ENCODE assay signal across 28 cellular contexts in genomic region chr14:51386411-51386810, GRCh38.
A peak's percentile ranks its signal among the peaks of the same experiment; 100 is the strongest.
DNase-seq lines count a peak whose midpoint lies in the region; FAIRE-seq and TF ChIP-seq lines count a peak whose summit lies in the region.
"Had no signal": no experiment of that assay in that cellular context is flagged by ENCODE, and none has a peak within 500 bp of the region (broad histone marks: within the 10 kb centered on the region; RNA-seq: fewer than 3 reads in every experiment).

No MANE protein-coding gene starts in this region.

- TF ChIP-seq CTCF in left ventricle myocardium inferior (IDR thresholded peaks at IDR 0.05; ENCODE audit: borderline replicate concordance) (no peak), endothelial cell of umbilical vein (IDR thresholded peaks at IDR 0.05; ENCODE audit: extremely low read depth in 1 of 2, insufficient read depth in 1 of 2, low read depth in 1 of 2, low read length in 2 of 2) (no peak), vagina (IDR thresholded peaks at IDR 0.05) (no peak)

- CTCF ChIA-PET in endothelial cell of umbilical vein (lab: Charles Lee): interaction anchor here (1.0 to 1.9 kb wide), 4 partner anchors 16 to 394 kb away, joined by 3 to 4 read pairs (median 3); no protein-coding TSS in a partner anchor

- no peak overlapping the region for H4K12ac ChIP-seq in trophoblast cell (ENCODE audit: low read depth, low read length)

- H3K4me2 ChIP-seq in endothelial cell of umbilical vein (ENCODE audit: insufficient read depth, low read length) (no peak overlapping the region), trophoblast cell (ENCODE audit: low read length) (peak overlapping the region; percentile 3)
- H3K4me2 ChIP-seq: GM23338, PC-9, SK-N-SH had no signal

- H2AFZ ChIP-seq in endothelial cell of umbilical vein (ENCODE audit: low read depth, low read length) (no peak overlapping the region), trophoblast cell (ENCODE audit: insufficient read depth, low read length, poor library complexity) (no peak overlapping the region)
- H2AFZ ChIP-seq: PC-9 had no signal

- no peak overlapping the region for H3K4me3 ChIP-seq in left ventricle myocardium inferior
- no peak overlapping the region for H3K4me3 ChIP-seq in endothelial cell of umbilical vein (replicated peaks in 1 of 3; ENCODE audit: insufficient read depth in 1 of 3, low read depth in 1 of 3, low read length in 3 of 3)
- no peak overlapping the region for H3K4me3 ChIP-seq in trophoblast cell (ENCODE audit: low read depth, low read length)
- H3K4me3 ChIP-seq in vagina: no peak overlapping the region
- H3K4me3 ChIP-seq: GM12878, GM23338, MG63, PC-9 had no signal

- H4K20me1 ChIP-seq in endothelial cell of umbilical vein (replicated peaks; ENCODE audit: control insufficient read depth, extremely low read depth, insufficient read depth, low read length): no peaks in the 10 kb centered on the region

- H3K4ac ChIP-seq in trophoblast cell (ENCODE audit: low read depth, low read length): no peak overlapping the region

- H2BK120ac ChIP-seq in trophoblast cell (ENCODE audit: insufficient read depth, low read length, poor library complexity): no peak overlapping the region

- H3K9ac ChIP-seq in endothelial cell of umbilical vein (replicated peaks; ENCODE audit: extremely low read depth, insufficient read depth, low read length): no peak overlapping the region
- no peak overlapping the region for H3K9ac ChIP-seq in trophoblast cell (ENCODE audit: low read length)
- H3K9ac ChIP-seq: SK-N-SH had no signal

- H3K27me3 ChIP-seq in left ventricle myocardium inferior (ENCODE audit: low read depth) (no peaks in the 10 kb centered on the region), endothelial cell of umbilical vein (ENCODE audit: control insufficient read depth in 2 of 2, insufficient read depth in 2 of 2, low read length in 2 of 2) (no peaks in the 10 kb centered on the region), trophoblast cell (ENCODE audit: insufficient read depth, low read length) (no peaks in the 10 kb centered on the region), vagina (no peaks in the 10 kb centered on the region)
- H3K27me3 ChIP-seq: MG63 had no signal

- no peaks in the 10 kb centered on the region for H3K9me3 ChIP-seq in left ventricle myocardium inferior (replicated peaks)
- no peaks in the 10 kb centered on the region for H3K9me3 ChIP-seq in endothelial cell of umbilical vein (replicated peaks; ENCODE audit: control insufficient read depth, insufficient read depth, low read length)
- H3K9me3 ChIP-seq in trophoblast cell (ENCODE audit: insufficient read depth, low read depth, low read length): no peaks in the 10 kb centered on the region
- no peaks in the 10 kb centered on the region for H3K9me3 ChIP-seq in vagina
- H3K9me3 ChIP-seq: MG63, SK-N-SH had no signal

- no peak overlapping the region for H2BK5ac ChIP-seq in trophoblast cell (ENCODE audit: low read depth, low read length, poor library complexity)

- H2BK12ac ChIP-seq in trophoblast cell (ENCODE audit: low read length): peak overlapping the region; percentile 17

- H3K23ac ChIP-seq in trophoblast cell (ENCODE audit: low read length): no peak overlapping the region

- no peak overlapping the region for H3K14ac ChIP-seq in trophoblast cell (ENCODE audit: low read length)

- BruUV-seq in endothelial cell of umbilical vein (replicated peaks; lab: Mats Ljungman, UMichigan): no TSS peak

- POLR2A ChIA-PET in endothelial cell of umbilical vein (lab: Charles Lee): no interaction called here

- peaks cover 4% of the 10 kb centered on the region for H3K9me1 ChIP-seq in endothelial cell of umbilical vein (replicated peaks; ENCODE audit: control insufficient read depth, extremely low read depth, insufficient read depth, low read length)

- H3K4me1 ChIP-seq in left ventricle myocardium inferior (peaks cover 6% of the 10 kb centered on the region), endothelial cell of umbilical vein (ENCODE audit: control insufficient read depth, extremely low read depth, insufficient read depth, low read length) (peaks cover 11% of the 10 kb centered on the region), trophoblast cell (ENCODE audit: control insufficient read depth in 1 of 2, insufficient read depth in 2 of 2, low read length in 2 of 2) (peaks cover 0 to 4% of the 10 kb centered on the region in 2 experiments), vagina (peaks cover 9% of the 10 kb centered on the region)

- no peak overlapping the region for H4K91ac ChIP-seq in trophoblast cell (ENCODE audit: low read depth, low read length)

- no peaks in the 10 kb centered on the region for H3K79me2 ChIP-seq in endothelial cell of umbilical vein (ENCODE audit: control insufficient read depth, insufficient read depth, low read length)
- no peaks in the 10 kb centered on the region for H3K79me2 ChIP-seq in trophoblast cell (ENCODE audit: control insufficient read depth, insufficient read depth, low read length, poor library complexity)

- TF ChIP-seq POLR2A in endothelial cell of umbilical vein (IDR thresholded peaks at IDR 0.05; ENCODE audit: low read depth, low read length): no peak
- no peak for TF ChIP-seq POLR2A in vagina (IDR thresholded peaks at IDR 0.05)

- intact Hi-C loops in left ventricle myocardium inferior (cut with micrococcal nuclease) (no loop called here), cardiac septum (cut with DNase I) (no loop called here), endothelial cell of umbilical vein (cut with micrococcal nuclease) (no loop called here), vagina (cut with DNase I) (no loop called here)

- FAIRE-seq in endothelial cell of umbilical vein (lab: Jason Lieb, UNC): peak; percentile 35
- FAIRE-seq: A204.1, G401.6, GM12878 had no signal

- no peak overlapping the region for H2AK5ac ChIP-seq in trophoblast cell (ENCODE audit: low read length)

- no peak overlapping the region for H3K18ac ChIP-seq in trophoblast cell (ENCODE audit: low read length)

- H4K8ac ChIP-seq in trophoblast cell (ENCODE audit: low read depth, low read length): no peak overlapping the region

- H3K36me3 ChIP-seq in left ventricle myocardium inferior (no peaks in the 10 kb centered on the region), endothelial cell of umbilical vein (ENCODE audit: control insufficient read depth in 2 of 2, extremely low read depth in 1 of 2, insufficient read depth in 2 of 2, low read length in 2 of 2) (no peaks in the 10 kb centered on the region), trophoblast cell (ENCODE audit: control insufficient read depth in 1 of 2, insufficient read depth in 2 of 2, low read length in 2 of 2) (no peaks in the 10 kb centered on the region), vagina (no peaks in the 10 kb centered on the region)
- H3K36me3 ChIP-seq: MG63 had no signal

- dilution Hi-C loops in endothelial cell of umbilical vein (cut with MboI; ENCODE audit: extremely low pct_ligation_motif_present, low sequenced_read_pairs): no loop called here

- H3K27ac ChIP-seq in left ventricle myocardium inferior (replicated peaks): peak overlapping the region; percentile 58
- H3K27ac ChIP-seq in endothelial cell of umbilical vein (ENCODE audit: insufficient read depth, low read depth, low read length): no peak overlapping the region
- no peak overlapping the region for H3K27ac ChIP-seq in trophoblast cell (ENCODE audit: low read depth, low read length)
- H3K27ac ChIP-seq in vagina: no peak overlapping the region
- H3K27ac ChIP-seq: PC-9 had no signal

- no peak for DNase-seq in left ventricle myocardium inferior
- DNase-seq in cardiac septum (ENCODE audit: low spot score): no peak
- DNase-seq in endothelial cell of umbilical vein (ENCODE audit: low read depth, low spot score): no peak
- DNase-seq in trophoblast cell: no peak
- DNase-seq in hepatic stellate cell (ENCODE audit: low spot score): no peak
- DNase-seq in GDM1 (lab: John Stamatoyannopoulos, UW): no peak
- DNase-seq in vagina (ENCODE audit: extremely low spot score in 2 of 2): no peak
- DNase-seq: C1 segment of cervical spinal cord; CD4-positive, alpha-beta memory T cell; COR-L47; KBM-7; MG63; NCI-H1105 treated with DMSO at 0.1 percent for 48 hours; NCI-H146; NCI-H1930; NCI-H2107; NCI-H446; NCI-H526; NCI-H82; NK-92 treated with Interleukin-12 subunit alpha and Interleukin-12 subunit beta, amount 100 ng/mL, for 24 hours; PC-9; RPMI8226; SIG-M5; SK-N-SH had no signal

- H3K79me1 ChIP-seq in trophoblast cell (ENCODE audit: low read length): peaks cover 3% of the 10 kb centered on the region

TF ChIP-seq in endothelial cell of umbilical vein, 7 proteins besides CTCF, POLR2A, EP300 and RAD21:
- no peak for TF ChIP-seq GATA2 (IDR thresholded peaks at IDR 0.05; ENCODE audit: insufficient read depth, insufficient read length, low read depth, low read length)
- no peak for TF ChIP-seq MYC (IDR thresholded peaks at IDR 0.05; ENCODE audit: low read depth, low read length)
- no peak for TF ChIP-seq EZH2 (IDR thresholded peaks at IDR 0.05; ENCODE audit: borderline replicate concordance, low read depth, low read length, severe bottlenecking)
- no peak for TF ChIP-seq POLR2AphosphoS5 (IDR thresholded peaks at IDR 0.05; ENCODE audit: insufficient read depth, low read depth, low read length)
- TF ChIP-seq JUN (IDR thresholded peaks at IDR 0.05; ENCODE audit: borderline replicate concordance, insufficient read depth, insufficient read length, low read depth): no peak
- TF ChIP-seq, protein P1, sequence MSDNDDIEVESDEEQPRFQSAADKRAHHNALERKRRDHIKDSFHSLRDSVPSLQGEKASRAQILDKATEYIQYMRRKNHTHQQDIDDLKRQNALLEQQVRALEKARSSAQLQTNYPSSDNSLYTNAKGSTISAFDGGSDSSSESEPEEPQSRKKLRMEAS (IDR thresholded peaks at IDR 0.05; ENCODE audit: insufficient read depth, insufficient read length): no peak
- TF ChIP-seq FOS (IDR thresholded peaks at IDR 0.05; ENCODE audit: borderline replicate concordance, insufficient read depth, low read length): no peak
